ENCODE assay signal across 8 cellular contexts in genomic region chr6:33631971-33632585, GRCh38. TPM values are rescaled to one million over a fixed set of nuclear protein-coding genes. Genes with fewer than 3 reads are reported as not detected.
DNase-seq lines count a peak whose midpoint lies in the region; ATAC-seq and TF ChIP-seq lines count a peak whose summit lies in the region.
"Had no signal": no experiment of that assay in that cellular context is flagged by ENCODE, and none has a peak within 500 bp of the region (broad histone marks: within the 10 kb centered on the region; RNA-seq: fewer than 3 reads in every experiment).

No MANE protein-coding gene starts in this region.

- CTCF ChIA-PET in Calu3 (lab: Charles Lee) (interaction anchor here (0.5 to 1.7 kb wide), 5 partner anchors 11 to 423 kb away, joined by 3 to 15 read pairs (median 5); partner anchors contain the start of gene ITPR3), SK-N-SH (lab: Yijun Ruan, JAX) (interaction anchor here (0.6 to 3.4 kb wide), 20 partner anchors 11 to 79 kb away, joined by 3 to 28 read pairs (median 5); partner anchors contain the start of genes ITPR3 and UQCC2)

- no peaks in the 10 kb centered on the region for H3K36me3 ChIP-seq in stomach
- H3K36me3 ChIP-seq in heart right ventricle, result peaks cover 0 to 7% (median 0%) of the 10 kb centered on the region in 9 donors
- no peaks in the 10 kb centered on the region for H3K36me3 ChIP-seq in SK-N-SH (replicated peaks in 1 of 2; ENCODE audit: control insufficient read depth in 1 of 2, insufficient read depth in 2 of 2, low read length in 1 of 2)
- no peaks in the 10 kb centered on the region for H3K36me3 ChIP-seq in tibial artery

- H3K4me1 Mint-ChIP-seq in Calu3 (ENCODE audit: low read depth, unreplicated experiment), result peaks cover 85% of the 10 kb centered on the region
- H3K4me1 Mint-ChIP-seq in T-helper 17 cell, result peaks cover 58% of the 10 kb centered on the region

- TF ChIP-seq RAD21 in SK-N-SH (IDR thresholded peaks at IDR 0.05; ENCODE audit: low read length), result no peak

- no peaks in the 10 kb centered on the region for H3K9me2 ChIP-seq in SK-N-SH

- WGBS in stomach, 5 donors, result 47 to 73% (median 50%) methylated on average over 5 of the region's 5 CpGs
- WGBS in heart right ventricle, 2 donors, result 79 to 86% methylated on average over 5 of the region's 5 CpGs
- WGBS in SK-N-SH (ENCODE audit: low lambda C conversion rate), result 80% methylated on average over 5 of the region's 5 CpGs

- DNase-seq in Calu3 (no peak), T-helper 17 cell (no peak), left colon (peak in 1 of 2 donors; percentile 43), stomach (peak; percentile 38), heart right ventricle (no peak), SK-N-SH (no peak), tibial artery (no peak)
- DNase-seq: NCI-H524 treated with DMSO at 0.1 percent for 48 hours had no signal

- H3K79me2 ChIP-seq in SK-N-SH (ENCODE audit: insufficient read depth), result no peaks in the 10 kb centered on the region

- no peak overlapping the region for H3K9ac ChIP-seq in SK-N-SH

- H3K4me3 ChIP-seq in stomach (peak overlapping the region in 1 of 4 donors; percentile 49), heart right ventricle (no peak overlapping the region), SK-N-SH (ENCODE audit: low read depth in 2 of 2, low read length in 1 of 2) (no peak overlapping the region), tibial artery (no peak overlapping the region)

- H3F3A ChIP-seq in SK-N-SH (replicated peaks; ENCODE audit: insufficient read depth), result peaks cover 2% of the 10 kb centered on the region

- peak overlapping the region; percentile 81 for H3K4me3 Mint-ChIP-seq in Calu3 (ENCODE audit: low read depth, unreplicated experiment)
- H3K4me3 Mint-ChIP-seq in T-helper 17 cell, result no peak overlapping the region

- no peaks in the 10 kb centered on the region for H3K9me3 Mint-ChIP-seq in Calu3 (ENCODE audit: low read depth, unreplicated experiment)

- H3K27ac Mint-ChIP-seq in Calu3 (ENCODE audit: unreplicated experiment) (peak overlapping the region; percentile 61), T-helper 17 cell (peak overlapping the region; percentile 97)

- POLR2A ChIA-PET in SK-N-SH (lab: Yijun Ruan, JAX), result no interaction called here

- TF ChIP-seq EP300 in stomach (IDR thresholded peaks at IDR 0.05) (no peak), SK-N-SH (IDR thresholded peaks at IDR 0.05; ENCODE audit: borderline replicate concordance in 1 of 2, low read depth in 1 of 2, low read length in 1 of 2) (no peak)

- BruUV-seq in Calu3 (replicated peaks; lab: Mats Ljungman, UMichigan), result no TSS peak

- no peak for TF ChIP-seq POLR2A in stomach (IDR thresholded peaks at IDR 0.05)

- no peaks in the 10 kb centered on the region for H3K27me3 Mint-ChIP-seq in Calu3 (ENCODE audit: unreplicated experiment)
- H3K27me3 Mint-ChIP-seq in T-helper 17 cell, result no peaks in the 10 kb centered on the region

- intact Hi-C loops in Calu3 (cut with micrococcal nuclease; ENCODE audit: unreplicated experiment), result loop anchor here (5.0 kb wide), 1 partner anchor 45 kb away; no protein-coding TSS in a partner anchor
- intact Hi-C loops in left colon (cut with DNase I, micrococcal nuclease), result no loop called here
- intact Hi-C loops in stomach (cut with DNase I; ENCODE audit: low total_unique reads), result loop anchor here (10.0 kb wide), 1 partner anchor 47 kb away; the partner anchor contains the start of gene BAK1
- intact Hi-C loops in heart right ventricle (cut with DNase I), result loop anchor here in 6 of 10 donors (2.0 to 10.0 kb wide), 4 partner anchors 40 to 47 kb away; partner anchors contain the start of gene BAK1 (in 1 of the 6)
- intact Hi-C loops in tibial artery (cut with DNase I; ENCODE audit: low total_unique reads), result no loop called here

- peaks cover 35% of the 10 kb centered on the region for H3K36me3 Mint-ChIP-seq in Calu3 (ENCODE audit: insufficient read depth, unreplicated experiment)
- peaks cover 2% of the 10 kb centered on the region for H3K36me3 Mint-ChIP-seq in T-helper 17 cell (ENCODE audit: low read depth)

- TF ChIP-seq CTCF in Calu3 (IDR thresholded peaks at IDR 0.05; ENCODE audit: unreplicated experiment) (no peak), stomach (IDR thresholded peaks at IDR 0.05) (no peak), heart right ventricle (IDR thresholded peaks at IDR 0.05) (no peak), SK-N-SH (IDR thresholded peaks at IDR 0.05) (no peak), tibial artery (IDR thresholded peaks at IDR 0.05) (no peak)

- peak overlapping the region; percentile 28 to 84 (median 79) for H3K27ac ChIP-seq in stomach
- H3K27ac ChIP-seq in heart right ventricle, result peak overlapping the region in 3 of 10 donors; percentile 20 to 67 (median 40)
- no peak overlapping the region for H3K27ac ChIP-seq in SK-N-SH (ENCODE audit: low read depth in 2 of 2, low read length in 1 of 2)
- H3K27ac ChIP-seq in tibial artery, result no peak overlapping the region

- no peak overlapping the region for H3K4me2 ChIP-seq in SK-N-SH

- H3K4me1 ChIP-seq in stomach, result peaks cover 57 to 94% (median 80%) of the 10 kb centered on the region in 4 donors
- H3K4me1 ChIP-seq in heart right ventricle, result peaks cover 9 to 41% (median 28%) of the 10 kb centered on the region in 9 donors
- peaks cover 0 to 26% of the 10 kb centered on the region in 2 experiments; a peak in 1 of 4 replicates for H3K4me1 ChIP-seq in SK-N-SH (ENCODE audit: control insufficient read depth in 1 of 2, insufficient read depth in 2 of 2, low read depth in 1 of 2, low read length in 1 of 2)
- H3K4me1 ChIP-seq in tibial artery, result peaks cover 0 to 28% (median 20%) of the 10 kb centered on the region in 4 donors

- H3K9me3 ChIP-seq in T-helper 17 cell (ENCODE audit: control insufficient read depth, low read length, poor library complexity, severe bottlenecking) (no peaks in the 10 kb centered on the region), stomach (no peaks in the 10 kb centered on the region), heart right ventricle (no peaks in the 10 kb centered on the region), SK-N-SH (no peaks in the 10 kb centered on the region), tibial artery (no peaks in the 10 kb centered on the region)

- H3K27me3 ChIP-seq in stomach (peaks cover 0 to 20% (median 0%) of the 10 kb centered on the region in 3 donors), heart right ventricle (peaks cover 0 to 13% (median 0%) of the 10 kb centered on the region in 7 donors), SK-N-SH (ENCODE audit: insufficient read depth) (no peaks in the 10 kb centered on the region), tibial artery (peaks cover 0 to 10% of the 10 kb centered on the region in 2 donors)

- ATAC-seq in T-helper 17 cell, result no peak
- ATAC-seq in left colon, result peak; percentile 8
- no peak for ATAC-seq in heart right ventricle

- no peaks in the 10 kb centered on the region for H4K20me1 ChIP-seq in SK-N-SH (ENCODE audit: insufficient read depth)

- H2AFZ ChIP-seq in SK-N-SH (ENCODE audit: low read depth), result no peak overlapping the region

TF ChIP-seq in SK-N-SH, 30 proteins besides CTCF, POLR2A, EP300 and RAD21 (continues in another document):
- TF ChIP-seq MXI1 (IDR thresholded peaks at IDR 0.05; ENCODE audit: low read depth, low read length), result no peak
- no peak for TF ChIP-seq CHD2 (IDR thresholded peaks at IDR 0.05; ENCODE audit: low read length, partially characterized antibody)
- TF ChIP-seq FOXJ3 (CRISPR knock-in tag; IDR thresholded peaks at IDR 0.05), result no peak
- TF ChIP-seq JUND (IDR thresholded peaks at IDR 0.05), result no peak
- TF ChIP-seq USF1 (IDR thresholded peaks at IDR 0.05; ENCODE audit: borderline replicate concordance, low read depth), result no peak
- no peak for TF ChIP-seq GABPA (IDR thresholded peaks at IDR 0.05; ENCODE audit: low read depth)
- TF ChIP-seq MAX (IDR thresholded peaks at IDR 0.05; ENCODE audit: low read depth), result no peak
- TF ChIP-seq TAF1 (IDR thresholded peaks at IDR 0.05; ENCODE audit: borderline replicate concordance, low read depth, low read length), result no peak
- TF ChIP-seq PBX3 (IDR thresholded peaks at IDR 0.05), result no peak

RNA-seq across cellular contexts. Expression of gene ITPR3, which starts 11.0 kb away (rescaled TPM):
- 136 and 143 TPM in 2 replicates for total RNA-seq in Calu3 (2022)
- 10 to 100 TPM; 48.1 to 48.3 TPM for total RNA-seq in T-helper 17 cell
- 100 to 1,000 TPM; 106 to 108 TPM for total RNA-seq in left colon
- 100 to 1,000 TPM in 3 of 5 donors, 10 to 100 TPM in 2; 46.3 to 149 (median 105) TPM for total RNA-seq in stomach
- 10 to 100 TPM; 14.1 to 17.1 (median 14.3) TPM for polyA plus RNA-seq in stomach
- 10 to 100 TPM in 1 of 10 donors, 1 to 10 TPM in 9; 3.2 to 16.7 (median 5.5) TPM for total RNA-seq in heart right ventricle
- 10 to 100 TPM in 1 of 2 donors, 1 to 10 TPM in 1; 7.8 to 12.6 TPM for polyA plus RNA-seq in heart right ventricle
- polyA plus RNA-seq in SK-N-SH (2012; rRNA removed), result 4.7 and 8.1 TPM in 2 replicates
- 1.9 and 3.7 TPM in 2 replicates for polyA plus RNA-seq in SK-N-SH (2012; cell fraction: cytosol; rRNA removed)
- polyA plus RNA-seq in SK-N-SH (2012; cell fraction: nucleus; rRNA removed), result 22.6 and 23.4 TPM in 2 replicates

RNA-seq across cellular contexts. Expression of gene BAK1, which starts 52.0 kb away (rescaled TPM):
- 31.6 and 44.1 TPM in 2 replicates for total RNA-seq in Calu3 (2022)
- total RNA-seq in T-helper 17 cell, result 10 to 100 TPM; 27.7 to 34.6 TPM
- 10 to 100 TPM; 85.6 to 93.5 TPM for total RNA-seq in left colon
- total RNA-seq in stomach, result 10 to 100 TPM in 3 of 5 donors, 1 to 10 TPM in 2; 2.9 to 97.0 (median 22.3) TPM
- 10 to 100 TPM; 14.6 to 31.5 (median 24.6) TPM for polyA plus RNA-seq in stomach
- total RNA-seq in heart right ventricle, result 10 to 100 TPM; 16.0 to 26.4 (median 18.7) TPM
- polyA plus RNA-seq in heart right ventricle, result 10 to 100 TPM; 12.6 to 37.6 TPM
- polyA plus RNA-seq in SK-N-SH (2012; rRNA removed), result 15.4 and 21.2 TPM in 2 replicates
- polyA plus RNA-seq in SK-N-SH (2012; cell fraction: cytosol; rRNA removed), result 9.1 and 14.5 TPM in 2 replicates
- polyA plus RNA-seq in SK-N-SH (2012; cell fraction: nucleus; rRNA removed), result 16.2 and 20.5 TPM in 2 replicates

Comparison
In these comparisons a context has a peak if more than half of its experiments do, and no peak if none do; other contexts are left out.
1. H3K27ac ChIP-seq: peak in stomach (5 of 5); none in SK-N-SH (0 of 2) and tibial artery (0 of 2).
2. intact Hi-C loops: an anchor here in Calu3 (5.0 kb wide), stomach (10.0 kb wide) and heart right ventricle (2.0 to 10.0 kb wide); none called in left colon and tibial artery.